25 cellular contexts compared by ENCODE assay signal in genomic region chr10:68752711-68753110, GRCh38.
"Had no signal": no experiment of that assay in that cellular context is flagged by ENCODE, and none has a peak within 500 bp of the region (broad histone marks: within the 10 kb centered on the region; RNA-seq: fewer than 3 reads in every experiment).

No MANE protein-coding gene starts in this region.

- H3K4me3 Mint-ChIP-seq: activated B cell treated with CpG ODN at 0.5 μM for 24 hours; activated CD4-positive, alpha-beta memory T cell treated with anti-CD3 and anti-CD28 coated beads for 36 hours; activated CD4-positive, alpha-beta T cell treated with anti-CD3 and anti-CD28 coated beads, Interleukin-2, amount 10 ng/mL, durations not matched to agents 24 days and 14 days; activated naive CD8-positive, alpha-beta T cell treated with anti-CD3 and anti-CD28 coated beads, Interleukin-2, amount 10 ng/mL, durations not matched to agents 7 days and 5 days had no signal

- DNase-seq: activated B cell treated with CpG ODN at 0.5 μM for 24 hours; activated CD4-positive, alpha-beta memory T cell treated with anti-CD3 and anti-CD28 coated beads for 36 hours; activated CD4-positive, alpha-beta T cell treated with anti-CD3 and anti-CD28 coated beads for 1 hour; activated CD4-positive, alpha-beta T cell treated with anti-CD3 and anti-CD28 coated beads, Interleukin-2, amount 10 ng/mL, durations not matched to agents 24 days and 14 days; activated naive CD4-positive, alpha-beta T cell treated with anti-CD3 and anti-CD28 coated beads, Interleukin-2, amount 50 U/mL, for 16 hours; activated naive CD8-positive, alpha-beta T cell treated with anti-CD3 and anti-CD28 coated beads, Interleukin-2, amount 10 ng/mL, durations not matched to agents 7 days and 5 days; adrenal gland; anterior cingulate cortex; Kasumi-1; NCI-H1092 treated with DMSO at 0.1 percent for 48 hours; NCI-H1417 treated with DMSO at 0.1 percent for 48 hours; NCI-H1694; NCI-H2029; NCI-H2107; NCI-H2171 treated with DMSO at 0.1 percent for 48 hours; NCI-H226; NCI-H526 treated with DMSO at 0.1 percent for 48 hours; NCI-H82; OCI-M1; RPMI8226; SW 1271; T-helper 9 cell had no signal

- H3K9me3 ChIP-seq: adrenal gland had no signal

- H3K27me3 Mint-ChIP-seq: activated B cell treated with CpG ODN at 0.5 μM for 24 hours; activated CD4-positive, alpha-beta memory T cell treated with anti-CD3 and anti-CD28 coated beads for 36 hours; activated CD4-positive, alpha-beta T cell treated with anti-CD3 and anti-CD28 coated beads, Interleukin-2, amount 10 ng/mL, durations not matched to agents 24 days and 14 days; activated naive CD8-positive, alpha-beta T cell treated with anti-CD3 and anti-CD28 coated beads, Interleukin-2, amount 10 ng/mL, durations not matched to agents 7 days and 5 days had no signal

- H3K4me1 Mint-ChIP-seq: activated B cell treated with CpG ODN at 0.5 μM for 24 hours; activated CD4-positive, alpha-beta T cell treated with anti-CD3 and anti-CD28 coated beads, Interleukin-2, amount 10 ng/mL, durations not matched to agents 24 days and 14 days; activated naive CD8-positive, alpha-beta T cell treated with anti-CD3 and anti-CD28 coated beads, Interleukin-2, amount 10 ng/mL, durations not matched to agents 7 days and 5 days had no signal

- H3K4me3 ChIP-seq: adrenal gland, SK-N-MC had no signal

- H3K9me3 Mint-ChIP-seq: activated B cell treated with CpG ODN at 0.5 μM for 24 hours; activated CD4-positive, alpha-beta memory T cell treated with anti-CD3 and anti-CD28 coated beads for 36 hours; activated CD4-positive, alpha-beta T cell treated with anti-CD3 and anti-CD28 coated beads, Interleukin-2, amount 10 ng/mL, durations not matched to agents 24 days and 14 days; activated naive CD8-positive, alpha-beta T cell treated with anti-CD3 and anti-CD28 coated beads, Interleukin-2, amount 10 ng/mL, durations not matched to agents 7 days and 5 days had no signal

- H3K4me1 ChIP-seq: adrenal gland had no signal

- ATAC-seq: Panc1, Right ventricle myocardium inferior had no signal

- H3K27ac Mint-ChIP-seq: activated B cell treated with CpG ODN at 0.5 μM for 24 hours; activated CD4-positive, alpha-beta memory T cell treated with anti-CD3 and anti-CD28 coated beads for 36 hours; activated CD4-positive, alpha-beta T cell treated with anti-CD3 and anti-CD28 coated beads, Interleukin-2, amount 10 ng/mL, durations not matched to agents 24 days and 14 days; activated naive CD8-positive, alpha-beta T cell treated with anti-CD3 and anti-CD28 coated beads, Interleukin-2, amount 10 ng/mL, durations not matched to agents 7 days and 5 days had no signal

- H3K27ac ChIP-seq: adrenal gland, SK-N-MC had no signal

- H3K27me3 ChIP-seq: adrenal gland had no signal
